Comparison of ENCODE assay signal across 23 cellular contexts in the genomic region with DNA sequence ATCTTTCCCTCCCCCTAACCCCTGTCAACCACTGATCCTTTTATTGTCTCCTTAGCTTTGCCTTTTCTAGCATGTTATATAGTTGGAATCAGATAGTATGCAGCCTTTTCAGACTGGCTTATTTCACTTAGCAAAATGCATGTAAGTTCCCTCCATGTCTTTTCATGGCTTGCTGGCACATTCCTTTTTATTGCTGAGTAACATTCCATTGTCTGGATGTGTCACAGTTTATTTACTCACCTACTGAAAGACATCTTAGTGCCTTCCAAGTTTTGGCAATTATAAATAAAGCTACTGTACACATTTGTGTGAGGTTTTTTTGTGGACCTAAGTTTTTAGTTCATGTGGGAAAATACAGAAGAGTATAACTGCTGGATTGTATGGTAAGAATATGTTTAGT.
"Had no signal": no experiment of that assay in that cellular context is flagged by ENCODE, and none has a peak within 500 bp of the region (broad histone marks: within the 10 kb centered on the region; RNA-seq: fewer than 3 reads in every experiment).

No MANE protein-coding gene starts in this region.

- H3K27ac Mint-ChIP-seq: activated B cell treated with CpG ODN at 0.5 μM for 24 hours; activated CD8-positive, alpha-beta T cell treated with anti-CD3 and anti-CD28 coated beads for 36 hours; activated naive CD4-positive, alpha-beta T cell treated with anti-CD3 and anti-CD28 coated beads for 36 hours; activated T-helper 2 cell treated with anti-CD3 and anti-CD28 coated beads, Interferon-gamma antibody, Interleukin-2, Interleukin-4, amounts not matched to agents 10 μg/mL and 5 μg/mL and 100 μg/mL, durations not matched to agents 14 hours and 24 hours and 36 hours; memory B cell had no signal

- ATAC-seq: activated CD8-positive, alpha-beta T cell treated with anti-CD3 and anti-CD28 coated beads for 36 hours; foreskin keratinocyte; left ventricle myocardium superior had no signal

- H3K4me1 Mint-ChIP-seq: activated B cell treated with CpG ODN at 0.5 μM for 24 hours, memory B cell had no signal

- H3K4me3 Mint-ChIP-seq: activated B cell treated with CpG ODN at 0.5 μM for 24 hours; activated CD8-positive, alpha-beta T cell treated with anti-CD3 and anti-CD28 coated beads for 36 hours; activated naive CD4-positive, alpha-beta T cell treated with anti-CD3 and anti-CD28 coated beads for 36 hours; memory B cell had no signal

- DNase-seq: activated B cell treated with CpG ODN at 0.5 μM for 24 hours; activated CD4-positive, alpha-beta T cell treated with anti-CD3 and anti-CD28 coated beads for 4 hours; activated CD8-positive, alpha-beta T cell treated with anti-CD3 and anti-CD28 coated beads for 36 hours; activated naive CD4-positive, alpha-beta T cell treated with anti-CD3 and anti-CD28 coated beads for 36 hours; activated T-cell treated with anti-CD3 and anti-CD28 coated beads, Interleukin-2, amount 50 U/mL, for 1 hour; dermis blood vessel endothelial cell; effector memory CD4-positive, alpha-beta T cell; esophagus squamous epithelium; foreskin keratinocyte; hippocampal formation; left ventricle myocardium superior; occipital lobe; posterior cingulate gyrus; retina; stimulated activated CD4-positive, alpha-beta T cell treated with anti-CD3 and anti-CD28 coated beads, Interleukin-12 subunit alpha, Interleukin-12 subunit beta, amount 100 ng/mL, for 4 hours; stimulated activated CD4-positive, alpha-beta T cell treated with anti-CD3 and anti-CD28 coated beads, Interleukin-1b, Interleukin-23, amount 100 ng/mL, for 48 hours; stimulated activated CD8-positive, alpha-beta memory T cell treated with anti-CD3 and anti-CD28 coated beads, Interleukin-4, amount 100 ng/mL, for 48 hours; stimulated activated naive CD4-positive, alpha-beta T cell treated with Interleukin-2 at 50 U/mL for 16 hours; T-helper 1 cell; T-helper 9 cell; thyroid gland had no signal
